1 cellular context compared by ENCODE assay signal in the genomic region with DNA sequence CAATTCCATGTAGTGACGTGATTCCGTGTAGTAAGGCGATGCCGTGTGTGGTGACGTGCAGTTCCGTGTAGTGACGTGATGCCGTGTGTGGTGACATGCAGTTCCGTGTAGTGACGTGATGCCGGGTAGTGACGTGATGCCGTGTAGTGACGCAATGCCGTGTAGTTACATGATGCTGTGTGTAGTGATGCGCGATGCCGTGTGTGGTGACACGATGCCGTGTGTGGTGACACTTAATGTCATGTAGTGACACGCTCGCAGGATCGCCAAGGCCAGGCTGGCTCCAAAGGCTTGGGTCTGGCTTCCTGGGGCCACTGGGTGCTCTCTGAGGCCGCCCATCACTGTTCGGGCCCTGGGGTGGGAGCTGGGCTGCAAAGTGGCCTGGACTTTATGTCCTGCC.
TF ChIP-seq lines count a peak whose summit lies in the region.

No MANE protein-coding gene starts in this region.

TF ChIP-seq in IMR-90, 13 proteins besides CTCF, POLR2A, EP300 and RAD21:
- TF ChIP-seq NFE2L2 (IDR thresholded peaks at IDR 0.05; ENCODE audit: low read depth, low read length) (no peak), CEBPB (IDR thresholded peaks at IDR 0.05; ENCODE audit: low read depth, low read length) (peak; percentile 81)
